Comparison of ENCODE assay signal across 23 cellular contexts in genomic region chr14:100173353-100173752, GRCh38. TPM values are rescaled to one million over a fixed set of nuclear protein-coding genes. Genes with fewer than 3 reads are reported as not detected.
DNase-seq lines count a peak whose midpoint lies in the region; ATAC-seq and TF ChIP-seq lines count a peak whose summit lies in the region.
"Had no signal": no experiment of that assay in that cellular context is flagged by ENCODE, and none has a peak within 500 bp of the region (broad histone marks: within the 10 kb centered on the region; RNA-seq: fewer than 3 reads in every experiment).

No MANE protein-coding gene starts in this region.

- H3K79me2 ChIP-seq in MM.1S (ENCODE audit: low read length), result no peaks in the 10 kb centered on the region

- no peak overlapping the region for H3K4me3 Mint-ChIP-seq in T-helper 17 cell
- no peak overlapping the region for H3K4me3 Mint-ChIP-seq in stimulated activated memory B cell treated with anti-CD40 and anti-IgM and Interleukin-4, amounts not matched to agents 10 μg/mL and 1 μg/mL and 100 μg/mL, for 72 hours
- H3K4me3 Mint-ChIP-seq in naive thymus-derived CD8-positive, alpha-beta T cell, result peak overlapping the region in 1 of 10 donors; percentile 34
- H3K4me3 Mint-ChIP-seq: CD8-positive, alpha-beta memory T cell; T-cell had no signal

- H3K4me3 ChIP-seq in GM12865 (ENCODE audit: low read depth, low read length) (no peak overlapping the region), H7 (ENCODE audit: insufficient read depth, low read depth, low read length) (no peak overlapping the region), MM.1S (ENCODE audit: low read length) (no peak overlapping the region)
- H3K4me3 ChIP-seq: BLaER1 treated with 17β-estradiol and CSF1 and Interleukin-3, amounts not matched to agents 10 nM and 100 nM; GM12878; HAP-1 had no signal

- H3K27me3 Mint-ChIP-seq in T-helper 17 cell, result peaks cover 19% of the 10 kb centered on the region
- peaks cover 22% of the 10 kb centered on the region for H3K27me3 Mint-ChIP-seq in stimulated activated memory B cell treated with anti-CD40 and anti-IgM and Interleukin-4, amounts not matched to agents 10 μg/mL and 1 μg/mL and 100 μg/mL, for 72 hours
- peaks cover 4 to 24% (median 10%) of the 10 kb centered on the region in 5 donors for H3K27me3 Mint-ChIP-seq in naive thymus-derived CD8-positive, alpha-beta T cell

- H3K9me2 ChIP-seq in MM.1S (replicated peaks; ENCODE audit: insufficient read depth, low read length), result no peaks in the 10 kb centered on the region

- DNase-seq in GM12865 (ENCODE audit: low read depth) (no peak), H7 (peak; percentile 55), T-helper 17 cell (no peak), HCEC 1CT (no peak), MM.1S (no peak)
- DNase-seq in naive thymus-derived CD8-positive, alpha-beta T cell, result no peak
- DNase-seq: CD8-positive, alpha-beta memory T cell; DMS79; NCI-H1105 treated with DMSO at 0.1 percent for 48 hours; NCI-H1694 treated with DMSO at 0.1 percent for 48 hours; NCI-H2107; NCI-H510A; NCI-H748 treated with DMSO at 0.1 percent for 48 hours; PC-3; RPMI8226; SIG-M5; T-cell had no signal

- POLR2A ChIA-PET in naive thymus-derived CD8-positive, alpha-beta T cell (lab: Charles Lee), result interaction anchor here (0.5 kb wide), 1 partner anchor 352 kb away, joined by 3 read pairs; no protein-coding TSS in a partner anchor

- H3K9me3 ChIP-seq in T-helper 17 cell (ENCODE audit: control insufficient read depth, low read length, poor library complexity, severe bottlenecking), result no peaks in the 10 kb centered on the region
- no peaks in the 10 kb centered on the region for H3K9me3 ChIP-seq in MM.1S (replicated peaks; ENCODE audit: insufficient read depth, low read length)
- H3K9me3 ChIP-seq: BLaER1 treated with 17β-estradiol and CSF1 and Interleukin-3, amounts not matched to agents 10 nM and 100 nM; HAP-1 had no signal

- H3K4me1 ChIP-seq in MM.1S (ENCODE audit: low read length), result no peaks in the 10 kb centered on the region
- H3K4me1 ChIP-seq: HAP-1 had no signal

- H3F3A ChIP-seq in MM.1S (ENCODE audit: insufficient read depth, low read length), result no peaks in the 10 kb centered on the region

- H3K4me1 Mint-ChIP-seq in T-helper 17 cell, result peaks cover 8% of the 10 kb centered on the region
- H3K4me1 Mint-ChIP-seq in stimulated activated memory B cell treated with anti-CD40 and anti-IgM and Interleukin-4, amounts not matched to agents 10 μg/mL and 1 μg/mL and 100 μg/mL, for 72 hours, result peaks cover 10% of the 10 kb centered on the region
- H3K4me1 Mint-ChIP-seq in naive thymus-derived CD8-positive, alpha-beta T cell, result peaks cover 2 to 5% (median 4%) of the 10 kb centered on the region in 4 donors

- H3K27ac ChIP-seq in MM.1S (ENCODE audit: low read length), result no peak overlapping the region
- H3K27ac ChIP-seq: BLaER1 treated with 17β-estradiol and CSF1 and Interleukin-3, amounts not matched to agents 10 nM and 100 nM had no signal

- no peak overlapping the region for H3K9ac ChIP-seq in MM.1S (ENCODE audit: low read length)
- H3K9ac ChIP-seq: BLaER1 treated with 17β-estradiol and CSF1 and Interleukin-3, amounts not matched to agents 10 nM and 100 nM had no signal

- H3K36me3 Mint-ChIP-seq in T-helper 17 cell (ENCODE audit: low read depth), result peaks cover 2% of the 10 kb centered on the region
- H3K36me3 Mint-ChIP-seq in stimulated activated memory B cell treated with anti-CD40 and anti-IgM and Interleukin-4, amounts not matched to agents 10 μg/mL and 1 μg/mL and 100 μg/mL, for 72 hours, result no peaks in the 10 kb centered on the region
- H3K36me3 Mint-ChIP-seq in naive thymus-derived CD8-positive, alpha-beta T cell, result no peaks in the 10 kb centered on the region
- H3K36me3 Mint-ChIP-seq: T-cell had no signal

- TF ChIP-seq CTCF in GM12865 (IDR thresholded peaks at IDR 0.05; ENCODE audit: insufficient read depth, low read depth, low read length, missing control alignments), result peak; percentile 7
- no peak for TF ChIP-seq CTCF in MM.1S (IDR thresholded peaks at IDR 0.05; ENCODE audit: low read length)

- no peak overlapping the region for H2AFZ ChIP-seq in MM.1S (ENCODE audit: low read length)

- H3K36me3 ChIP-seq in H7 (replicated peaks; ENCODE audit: control insufficient read depth, insufficient read depth, low read length), result no peaks in the 10 kb centered on the region
- no peaks in the 10 kb centered on the region for H3K36me3 ChIP-seq in MM.1S (replicated peaks; ENCODE audit: insufficient read depth, low read length)
- H3K36me3 ChIP-seq: BLaER1 treated with 17β-estradiol and CSF1 and Interleukin-3, amounts not matched to agents 10 nM and 100 nM; HAP-1 had no signal

- no peak for ATAC-seq in T-helper 17 cell
- no peak for ATAC-seq in stimulated activated memory B cell treated with anti-CD40 and anti-IgM and Interleukin-4, amounts not matched to agents 10 μg/mL and 1 μg/mL and 100 μg/mL, for 72 hours
- no peak for ATAC-seq in naive thymus-derived CD8-positive, alpha-beta T cell
- ATAC-seq: GM12878, PC-3, SK-N-SH treated with all-trans-retinoic acid at 6 μM for 48 hours, T-cell had no signal

- no peaks in the 10 kb centered on the region for H4K20me1 ChIP-seq in MM.1S (ENCODE audit: insufficient read depth, low read length)
- H4K20me1 ChIP-seq: BLaER1 treated with 17β-estradiol and CSF1 and Interleukin-3, amounts not matched to agents 10 nM and 100 nM had no signal

- no peaks in the 10 kb centered on the region for H3K27me3 ChIP-seq in H7 (ENCODE audit: control insufficient read depth, insufficient read depth, low read length)
- H3K27me3 ChIP-seq in MM.1S (replicated peaks; ENCODE audit: insufficient read depth, low read length), result no peaks in the 10 kb centered on the region
- H3K27me3 ChIP-seq: BLaER1 treated with 17β-estradiol and CSF1 and Interleukin-3, amounts not matched to agents 10 nM and 100 nM had no signal

- H3K27ac Mint-ChIP-seq in T-helper 17 cell, result peak overlapping the region; percentile 54
- H3K27ac Mint-ChIP-seq in stimulated activated memory B cell treated with anti-CD40 and anti-IgM and Interleukin-4, amounts not matched to agents 10 μg/mL and 1 μg/mL and 100 μg/mL, for 72 hours, result peak overlapping the region; percentile 5
- H3K27ac Mint-ChIP-seq in naive thymus-derived CD8-positive, alpha-beta T cell, result no peak overlapping the region

- no peaks in the 10 kb centered on the region for H3K9me3 Mint-ChIP-seq in stimulated activated memory B cell treated with anti-CD40 and anti-IgM and Interleukin-4, amounts not matched to agents 10 μg/mL and 1 μg/mL and 100 μg/mL, for 72 hours
- H3K9me3 Mint-ChIP-seq in naive thymus-derived CD8-positive, alpha-beta T cell, result no peaks in the 10 kb centered on the region
- H3K9me3 Mint-ChIP-seq: CD8-positive, alpha-beta memory T cell; T-cell had no signal

- no peak overlapping the region for H3K4me2 ChIP-seq in MM.1S (ENCODE audit: low read depth, low read length)
- H3K4me2 ChIP-seq: BLaER1 treated with 17β-estradiol and CSF1 and Interleukin-3, amounts not matched to agents 10 nM and 100 nM had no signal

RNA-seq across cellular contexts. Expression of gene DEGS2, which starts 13.9 kb away (rescaled TPM):
- not detected in 2 replicates for total RNA-seq in H7 (2014; rRNA removed; shearing (Covaris generic))
- total RNA-seq in T-helper 17 cell, result under 1 TPM in 1 of 2 donors, not detected in 1; 0.30 TPM
- total RNA-seq in naive thymus-derived CD8-positive, alpha-beta T cell, result under 1 TPM in 1 of 2 experiments, not detected in 1; 0.49 TPM
- polyA plus RNA-seq in naive thymus-derived CD8-positive, alpha-beta T cell, result 1 to 10 TPM in 2 of 3 donors, under 1 TPM in 1; 0.39 to 1.1 (median 1.0) TPM
- total RNA-seq: LHCN-M2 had no signal

Comparison
In these comparisons a context has a peak if more than half of its experiments do, and no peak if none do; other contexts are left out.
1. H3K27ac Mint-ChIP-seq: peak in T-helper 17 cell (single experiment) and stimulated activated memory B cell treated with anti-CD40 and anti-IgM and Interleukin-4, amounts not matched to agents 10 μg/mL and 1 μg/mL and 100 μg/mL, for 72 hours (single experiment); none in naive thymus-derived CD8-positive, alpha-beta T cell (0 of 10).